Comparison of ENCODE assay signal across 8 cellular contexts in genomic region chr1:36342426-36343185, GRCh38. TPM values are rescaled to one million over a fixed set of nuclear protein-coding genes. Genes with fewer than 3 reads are reported as not detected.
DNase-seq lines count a peak whose midpoint lies in the region; ATAC-seq and TF ChIP-seq lines count a peak whose summit lies in the region.

No MANE protein-coding gene starts in this region.

- H3K36me3 Mint-ChIP-seq in activated naive CD8-positive, alpha-beta T cell treated with anti-CD3 and anti-CD28 coated beads, Interleukin-2, amount 10 ng/mL, durations not matched to agents 7 days and 5 days = peaks cover 4% of the 10 kb centered on the region

- no peak overlapping the region for H3K27ac ChIP-seq in 22Rv1

- intact Hi-C loops in left ventricle myocardium superior (cut with micrococcal nuclease) = loop anchor here (5.0 kb wide), 1 partner anchor 80 kb away; no protein-coding TSS in a partner anchor

- no peaks in the 10 kb centered on the region for H3K9me3 Mint-ChIP-seq in activated naive CD8-positive, alpha-beta T cell treated with anti-CD3 and anti-CD28 coated beads, Interleukin-2, amount 10 ng/mL, durations not matched to agents 7 days and 5 days

- no peaks in the 10 kb centered on the region for H3K27me3 Mint-ChIP-seq in activated naive CD8-positive, alpha-beta T cell treated with anti-CD3 and anti-CD28 coated beads, Interleukin-2, amount 10 ng/mL, durations not matched to agents 7 days and 5 days

- H3K4me3 Mint-ChIP-seq in activated naive CD8-positive, alpha-beta T cell treated with anti-CD3 and anti-CD28 coated beads, Interleukin-2, amount 10 ng/mL, durations not matched to agents 7 days and 5 days = no peak overlapping the region

- POLR2A ChIA-PET in activated naive CD8-positive, alpha-beta T cell treated with anti-CD3 and anti-CD28 coated beads, Interleukin-2, amount 10 ng/mL, durations not matched to agents 7 days and 5 days (lab: Charles Lee) = interaction anchor here (0.8 to 1.5 kb wide), 4 partner anchors 18 to 118 kb away, joined by 3 to 5 read pairs (median 3); partner anchors contain the start of gene THRAP3

- peaks cover 20% of the 10 kb centered on the region for H3K4me1 Mint-ChIP-seq in activated naive CD8-positive, alpha-beta T cell treated with anti-CD3 and anti-CD28 coated beads, Interleukin-2, amount 10 ng/mL, durations not matched to agents 7 days and 5 days

- peak; percentile 57 for TF ChIP-seq CTCF in 22Rv1 (IDR thresholded peaks at IDR 0.05)
- peak; percentile 82 for TF ChIP-seq CTCF in GM12875 (IDR thresholded peaks at IDR 0.05; ENCODE audit: borderline replicate concordance, insufficient read depth, low read depth, low read length)

- peak; percentile 72 for ATAC-seq in activated naive CD8-positive, alpha-beta T cell treated with anti-CD3 and anti-CD28 coated beads, Interleukin-2, amount 10 ng/mL, durations not matched to agents 7 days and 5 days (ENCODE audit: low read depth)
- ATAC-seq in left ventricle myocardium superior = peak; percentile 77
- ATAC-seq in GM19324 (IDR thresholded peaks at IDR 0.05; ENCODE audit: low FRiP score, unreplicated experiment) = no peak

- H3K27ac Mint-ChIP-seq in activated naive CD8-positive, alpha-beta T cell treated with anti-CD3 and anti-CD28 coated beads, Interleukin-2, amount 10 ng/mL, durations not matched to agents 7 days and 5 days = peak overlapping the region; percentile 72

- DNase-seq in RKO (ENCODE audit: low spot score) (peak; percentile 51), left ventricle myocardium superior (peak; percentile 71), NCI-H1930 (lab: John Stamatoyannopoulos, UW) (no peak)
- peak; percentile 63 for DNase-seq in activated naive CD8-positive, alpha-beta T cell treated with anti-CD3 and anti-CD28 coated beads, Interleukin-2, amount 10 ng/mL, durations not matched to agents 7 days and 5 days
- peak; percentile 52 for DNase-seq in stimulated activated CD4-positive, alpha-beta T cell treated with anti-CD3 and anti-CD28 coated beads, Interleukin-12 subunit alpha, Interleukin-12 subunit beta, amount 100 ng/mL, for 4 hours

- H3K4me3 ChIP-seq in GM12875 (ENCODE audit: low read depth, low read length) = no peak overlapping the region

RNA-seq across cellular contexts. Expression of gene EVA1B, which starts 19.2 kb away (rescaled TPM):
- 10 to 100 TPM; 11.6 to 14.1 TPM for total RNA-seq in activated naive CD8-positive, alpha-beta T cell treated with anti-CD3 and anti-CD28 coated beads, Interleukin-2, amount 10 ng/mL, durations not matched to agents 7 days and 5 days
- total RNA-seq in left ventricle myocardium superior = 10.8 TPM

RNA-seq across cellular contexts. Expression of gene SH3D21, which starts 36.4 kb away (rescaled TPM):
- 10 to 100 TPM; 24.9 to 26.5 TPM for total RNA-seq in activated naive CD8-positive, alpha-beta T cell treated with anti-CD3 and anti-CD28 coated beads, Interleukin-2, amount 10 ng/mL, durations not matched to agents 7 days and 5 days
- total RNA-seq in left ventricle myocardium superior = 1.1 TPM

RNA-seq across cellular contexts. Expression of gene STK40, which starts 43.1 kb away (rescaled TPM):
- total RNA-seq in activated naive CD8-positive, alpha-beta T cell treated with anti-CD3 and anti-CD28 coated beads, Interleukin-2, amount 10 ng/mL, durations not matched to agents 7 days and 5 days = 10 to 100 TPM; 59.5 to 64.7 TPM
- 78.4 TPM for total RNA-seq in left ventricle myocardium superior

RNA-seq across cellular contexts. Expression of gene LSM10, which starts 55.1 kb away (rescaled TPM):
- 10 to 100 TPM; 44.1 to 45.1 TPM for total RNA-seq in activated naive CD8-positive, alpha-beta T cell treated with anti-CD3 and anti-CD28 coated beads, Interleukin-2, amount 10 ng/mL, durations not matched to agents 7 days and 5 days
- 58.7 TPM for total RNA-seq in left ventricle myocardium superior

Comparison
In these comparisons a context has a peak if more than half of its experiments do, and no peak if none do; other contexts are left out.
1. DNase-seq: peak in RKO (single experiment), activated naive CD8-positive, alpha-beta T cell treated with anti-CD3 and anti-CD28 coated beads, Interleukin-2, amount 10 ng/mL, durations not matched to agents 7 days and 5 days (single experiment), left ventricle myocardium superior (single experiment) and stimulated activated CD4-positive, alpha-beta T cell treated with anti-CD3 and anti-CD28 coated beads, Interleukin-12 subunit alpha, Interleukin-12 subunit beta, amount 100 ng/mL, for 4 hours (single experiment); none in NCI-H1930 (0 of 2).
2. RNA of gene SH3D21, which starts 36.4 kb away (total RNA-seq): 24.9 to 26.5 TPM in activated naive CD8-positive, alpha-beta T cell treated with anti-CD3 and anti-CD28 coated beads, Interleukin-2, amount 10 ng/mL, durations not matched to agents 7 days and 5 days; 1.1 TPM in left ventricle myocardium superior (single experiment); every median in the first group is over 10 times any median in the second.